In genomic region chr11:100860318-100860896, GRCh38 we compare ENCODE assay signal across 20 cellular contexts.
DNase-seq lines count a peak whose midpoint lies in the region; ATAC-seq, FAIRE-seq and TF ChIP-seq lines count a peak whose summit lies in the region.
"Had no signal": no experiment of that assay in that cellular context is flagged by ENCODE, and none has a peak within 500 bp of the region (broad histone marks: within the 10 kb centered on the region; RNA-seq: fewer than 3 reads in every experiment).

No MANE protein-coding gene starts in this region.

- H3K9me1 ChIP-seq in K562 (ENCODE audit: control insufficient read depth, insufficient read depth, low read length): no peaks in the 10 kb centered on the region

- H3K36me3 Mint-ChIP-seq in Calu3 (ENCODE audit: insufficient read depth, unreplicated experiment) (no peaks in the 10 kb centered on the region), immature natural killer cell (no peaks in the 10 kb centered on the region)
- H3K36me3 Mint-ChIP-seq: CD4-positive, alpha-beta memory T cell had no signal

- no peak for TF ChIP-seq EP300 in K562 (IDR thresholded peaks at IDR 0.05; ENCODE audit: low read length)

- DNase-seq in Calu3 (no peak), K562 (ENCODE audit: extremely low read depth in 1 of 4, low spot score in 3 of 4) (no peak), left lobe of liver (ENCODE audit: low spot score) (no peak), CD1c-positive myeloid dendritic cell (ENCODE audit: extremely low spot score) (no peak), immature natural killer cell (no peak), RWPE1 (ENCODE audit: low spot score) (no peak)
- no peak for DNase-seq in activated CD4-positive, alpha-beta T cell treated with anti-CD3 and anti-CD28 coated beads for 48 hours
- DNase-seq: C1 segment of cervical spinal cord; CD4-positive, alpha-beta memory T cell; DMS153; DMS79 treated with DMSO at 0.1 percent for 48 hours; IMR-90; KG1 had no signal

- peaks cover 43% of the 10 kb centered on the region for H3K4me1 Mint-ChIP-seq in Calu3 (ENCODE audit: low read depth, unreplicated experiment)
- H3K4me1 Mint-ChIP-seq in immature natural killer cell: peaks cover 6 to 7% of the 10 kb centered on the region in 2 donors
- H3K4me1 Mint-ChIP-seq: CD4-positive, alpha-beta memory T cell had no signal

- no peaks in the 10 kb centered on the region for H4K20me1 ChIP-seq in K562 (replicated peaks; ENCODE audit: control insufficient read depth, insufficient read depth, low read length)

- H3K4me3 Mint-ChIP-seq in Calu3 (ENCODE audit: low read depth, unreplicated experiment): no peak overlapping the region
- no peak overlapping the region for H3K4me3 Mint-ChIP-seq in immature natural killer cell
- H3K4me3 Mint-ChIP-seq: B cell; CD4-positive, alpha-beta memory T cell had no signal

- no peak overlapping the region for H3K9ac ChIP-seq in HUES48 (ENCODE audit: low read depth, low read length)
- no peak overlapping the region for H3K9ac ChIP-seq in K562 (ENCODE audit: insufficient read depth in 1 of 2, low read depth in 2 of 2, low read length in 2 of 2)

- TF ChIP-seq CTCF in Calu3 (IDR thresholded peaks at IDR 0.05; ENCODE audit: unreplicated experiment) (no peak), K562 (IDR thresholded peaks at IDR 0.05 in 2 of 3, conservative IDR thresholded peaks at IDR 0.05 in 1 of 3; ENCODE audit: insufficient read depth in 2 of 3, low read depth in 1 of 3, low read length in 3 of 3) (no peak), RWPE1 (conservative IDR thresholded peaks at IDR 0.05; ENCODE audit: low read depth) (no peak)

- no peak for TF ChIP-seq RAD21 in K562 (CRISPR knock-in tag; conservative IDR thresholded peaks at IDR 0.05 in 1 of 2, IDR thresholded peaks at IDR 0.05 in 1 of 2)

- intact Hi-C loops in Calu3 (cut with micrococcal nuclease; ENCODE audit: unreplicated experiment) (no loop called here), K562 (cut with micrococcal nuclease) (no loop called here)

- H3K9me3 ChIP-seq in HUES48 (ENCODE audit: control insufficient read depth, insufficient read depth, low read length) (no peaks in the 10 kb centered on the region), K562 (replicated peaks; ENCODE audit: control insufficient read depth, insufficient read depth, low read depth, low read length) (no peaks in the 10 kb centered on the region; the same call in 1 of the 2 replicates)

- no peaks in the 10 kb centered on the region for H3K27me3 Mint-ChIP-seq in Calu3 (ENCODE audit: unreplicated experiment)
- H3K27me3 Mint-ChIP-seq in immature natural killer cell (ENCODE audit: low read depth in 3 of 3): no peaks in the 10 kb centered on the region
- H3K27me3 Mint-ChIP-seq: B cell; CD4-positive, alpha-beta memory T cell had no signal

- H3K4me3 ChIP-seq in HUES48 (ENCODE audit: low read depth, low read length) (peak overlapping the region; percentile 19; the same call in 1 of the 2 replicates), K562 (no peak overlapping the region)

- no peak overlapping the region for H3K27ac ChIP-seq in HUES48 (ENCODE audit: low read depth, low read length)
- H3K27ac ChIP-seq in K562 (ENCODE audit: extremely low read depth, low read depth, low read length): no peak overlapping the region
- H3K27ac ChIP-seq in RWPE1: no peak overlapping the region

- peak overlapping the region; percentile 63 for H2AFZ ChIP-seq in K562 (ENCODE audit: low read depth, low read length)

- POLR2A ChIA-PET in K562 (lab: Yijun Ruan, JAX): no interaction called here
- POLR2A ChIA-PET in RWPE1 (lab: Yijun Ruan, JAX; ENCODE audit: low non-redundant PET): no interaction called here

- CTCF ChIA-PET in Calu3 (lab: Charles Lee): interaction anchor here (0.8 kb wide), 1 partner anchor 176 kb away, joined by 3 read pairs; no protein-coding TSS in a partner anchor
- CTCF ChIA-PET in K562 (lab: Yijun Ruan, JAX; ENCODE audit: low intra/inter-chr PET ratio): no interaction called here
- CTCF ChIA-PET in RWPE1 (lab: Yijun Ruan, JAX): no interaction called here

- no peaks in the 10 kb centered on the region for H3K36me3 ChIP-seq in HUES48 (ENCODE audit: control insufficient read depth, insufficient read depth, low read length)
- H3K36me3 ChIP-seq in K562 (ENCODE audit: control insufficient read depth, insufficient read depth, low read length): no peaks in the 10 kb centered on the region; the same call in 2 of the 3 replicates

- H3K9me3 Mint-ChIP-seq in Calu3 (ENCODE audit: low read depth, unreplicated experiment) (no peaks in the 10 kb centered on the region), immature natural killer cell (no peaks in the 10 kb centered on the region)

- H3K27me3 ChIP-seq in HUES48 (ENCODE audit: control insufficient read depth, insufficient read depth, low read length) (no peaks in the 10 kb centered on the region), K562 (ENCODE audit: control insufficient read depth in 2 of 2, insufficient read depth in 2 of 2, low read length in 2 of 2) (no peaks in the 10 kb centered on the region)

- in situ Hi-C loops in K562 (cut with MboI): no loop called here

- 42% methylated on average over 3 of the region's 3 CpGs for WGBS in K562 (ENCODE audit: insufficient coverage, low coverage, missing lambda C conversion rate)

- ATAC-seq in K562 (no peak), left lobe of liver (peak; percentile 59)
- ATAC-seq: HCT116 had no signal

- H3K27ac Mint-ChIP-seq in Calu3 (ENCODE audit: unreplicated experiment) (peak overlapping the region; percentile 43), immature natural killer cell (no peak overlapping the region)
- H3K27ac Mint-ChIP-seq: B cell; CD4-positive, alpha-beta memory T cell had no signal

- H3K4me2 ChIP-seq in K562 (ENCODE audit: insufficient read depth, low read length): no peak overlapping the region

- H3K79me2 ChIP-seq in K562 (ENCODE audit: control insufficient read depth, insufficient read depth, low read length): no peaks in the 10 kb centered on the region

- FAIRE-seq in K562 (lab: Jason Lieb, UNC): no peak
- FAIRE-seq: A204.1, D721Med, G401.6, GM12891 had no signal

- H3K4me1 ChIP-seq in HUES48 (ENCODE audit: control insufficient read depth, insufficient read depth, low read length) (peaks cover 65% of the 10 kb centered on the region), K562 (replicated peaks in 1 of 2; ENCODE audit: control insufficient read depth in 2 of 2, insufficient read depth in 2 of 2, low read length in 2 of 2) (peaks cover 0 to 13% of the 10 kb centered on the region in 2 experiments; a peak in 2 of 5 replicates)

- BruUV-seq in Calu3 (replicated peaks; lab: Mats Ljungman, UMichigan) (no TSS peak), K562 (replicated peaks; lab: Mats Ljungman, UMichigan) (no TSS peak)

- no peak for TF ChIP-seq POLR2A in K562 (conservative IDR thresholded peaks at IDR 0.05)

TF ChIP-seq in K562, 482 proteins besides CTCF, POLR2A, EP300 and RAD21:
- TF ChIP-seq, protein P1, sequence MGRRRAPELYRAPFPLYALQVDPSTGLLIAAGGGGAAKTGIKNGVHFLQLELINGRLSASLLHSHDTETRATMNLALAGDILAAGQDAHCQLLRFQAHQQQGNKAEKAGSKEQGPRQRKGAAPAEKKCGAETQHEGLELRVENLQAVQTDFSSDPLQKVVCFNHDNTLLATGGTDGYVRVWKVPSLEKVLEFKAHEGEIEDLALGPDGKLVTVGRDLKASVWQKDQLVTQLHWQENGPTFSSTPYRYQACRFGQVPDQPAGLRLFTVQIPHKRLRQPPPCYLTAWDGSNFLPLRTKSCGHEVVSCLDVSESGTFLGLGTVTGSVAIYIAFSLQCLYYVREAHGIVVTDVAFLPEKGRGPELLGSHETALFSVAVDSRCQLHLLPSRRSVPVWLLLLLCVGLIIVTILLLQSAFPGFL (CRISPR knock-in tag; IDR thresholded peaks at IDR 0.05): no peak
- TF ChIP-seq HMGN3 (IDR thresholded peaks at IDR 0.05; ENCODE audit: borderline replicate concordance, extremely low read depth, insufficient read length, low read depth, low read length) (no peak), HMG20B (CRISPR knock-in tag; IDR thresholded peaks at IDR 0.05) (no peak), TAF15 (IDR thresholded peaks at IDR 0.05; ENCODE audit: low read depth, low read length) (no peak), SIN3A (IDR thresholded peaks at IDR 0.05; ENCODE audit: borderline replicate concordance in 2 of 2, control insufficient read depth in 1 of 2, low read depth in 2 of 2, low read length in 2 of 2) (no peak), KLF6 (CRISPR knock-in tag; IDR thresholded peaks at IDR 0.05; ENCODE audit: borderline replicate concordance) (no peak), ZNF354B (CRISPR knock-in tag; IDR thresholded peaks at IDR 0.05) (no peak), RBM17 (IDR thresholded peaks at IDR 0.05; ENCODE audit: borderline replicate concordance, low read depth, low read length) (no peak), ASH1L (IDR thresholded peaks at IDR 0.05; ENCODE audit: borderline replicate concordance, low read depth, partially characterized antibody) (no peak), SIN3B (IDR thresholded peaks at IDR 0.05; ENCODE audit: low read depth) (no peak), RAD51 (IDR thresholded peaks at IDR 0.05; ENCODE audit: borderline replicate concordance, low read depth) (no peak), TEAD2 (tag; IDR thresholded peaks at IDR 0.05) (no peak), HSF4 (CRISPR knock-in tag; IDR thresholded peaks at IDR 0.05; ENCODE audit: borderline replicate concordance) (no peak)
